23 cellular contexts compared by ENCODE assay signal in the genomic region with DNA sequence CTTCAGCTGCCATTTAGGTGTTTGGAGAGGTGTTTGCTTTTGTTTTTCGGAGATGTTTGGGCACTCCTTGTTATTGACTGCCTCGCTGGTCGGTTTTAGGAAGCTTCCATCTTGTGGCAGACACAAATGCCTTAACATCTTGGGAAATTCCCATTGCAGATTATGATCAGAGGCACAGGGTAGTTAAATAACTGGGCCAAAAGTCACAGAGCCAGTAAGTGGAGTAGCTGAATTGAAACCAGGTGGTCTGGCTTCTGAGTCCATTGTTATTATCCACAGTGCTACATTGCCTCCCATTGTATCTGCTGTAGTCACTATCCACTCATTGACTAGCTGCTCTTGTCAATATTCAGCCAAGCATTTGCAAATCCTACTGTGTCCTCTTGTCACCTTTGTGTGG.
"Had no signal": no experiment of that assay in that cellular context is flagged by ENCODE, and none has a peak within 500 bp of the region (broad histone marks: within the 10 kb centered on the region; RNA-seq: fewer than 3 reads in every experiment).

No MANE protein-coding gene starts in this region.

- DNase-seq: dorsolateral prefrontal cortex; effector CD4-positive, alpha-beta T cell; foreskin keratinocyte; glutamatergic neuron; heart right ventricle; hypothalamus; immature natural killer cell; left ventricle myocardium superior; lower lobe of right lung; natural killer cell; right lobe of liver; small intestine; stimulated activated CD4-positive, alpha-beta T cell treated with anti-CD3 and anti-CD28 coated beads, Interleukin-15, amount 100 ng/mL, for 24 hours; stimulated activated CD4-positive, alpha-beta T cell treated with anti-CD3 and anti-CD28 coated beads, Interleukin-2, amount 100 ng/mL, for 48 hours; stimulated activated naive B cell treated with anti-CD40 and anti-IgM and Interleukin-4, amounts not matched to agents 10 μg/mL and 1 μg/mL and 100 μg/mL, for 72 hours; upper lobe of left lung had no signal

- H3K36me3 ChIP-seq: heart right ventricle, lower lobe of right lung, neutrophil, right lobe of liver, thoracic aorta, tibial nerve, upper lobe of left lung had no signal

- H3K27me3 ChIP-seq: heart right ventricle, neutrophil, right lobe of liver, tibial nerve, upper lobe of left lung had no signal

- H3K4me3 ChIP-seq: dorsolateral prefrontal cortex, heart right ventricle, lower lobe of right lung, right lobe of liver, thoracic aorta, tibial nerve, upper lobe of left lung had no signal

- H3K4me1 ChIP-seq: foreskin keratinocyte, heart right ventricle, lower lobe of right lung, parathyroid adenoma, right lobe of liver, tibial nerve, upper lobe of left lung had no signal

- H3K9me3 ChIP-seq: heart right ventricle, lower lobe of right lung, neutrophil, right lobe of liver, thoracic aorta, tibial nerve, upper lobe of left lung had no signal

- ATAC-seq: foreskin keratinocyte; heart right ventricle; left ventricle myocardium superior; lower lobe of right lung; natural killer cell; right lobe of liver; stimulated activated naive B cell treated with anti-CD40 and anti-IgM and Interleukin-4, amounts not matched to agents 10 μg/mL and 1 μg/mL and 100 μg/mL, for 72 hours had no signal

- H3K27ac ChIP-seq: dorsolateral prefrontal cortex, foreskin keratinocyte, heart right ventricle, lower lobe of right lung, neutrophil, parathyroid adenoma, right lobe of liver, thoracic aorta, tibial nerve, upper lobe of left lung had no signal

- FAIRE-seq: colon, keratinocyte, small intestine, urothelium cell line had no signal
